ENCODE assay signal across 1 cellular context in the genomic region with DNA sequence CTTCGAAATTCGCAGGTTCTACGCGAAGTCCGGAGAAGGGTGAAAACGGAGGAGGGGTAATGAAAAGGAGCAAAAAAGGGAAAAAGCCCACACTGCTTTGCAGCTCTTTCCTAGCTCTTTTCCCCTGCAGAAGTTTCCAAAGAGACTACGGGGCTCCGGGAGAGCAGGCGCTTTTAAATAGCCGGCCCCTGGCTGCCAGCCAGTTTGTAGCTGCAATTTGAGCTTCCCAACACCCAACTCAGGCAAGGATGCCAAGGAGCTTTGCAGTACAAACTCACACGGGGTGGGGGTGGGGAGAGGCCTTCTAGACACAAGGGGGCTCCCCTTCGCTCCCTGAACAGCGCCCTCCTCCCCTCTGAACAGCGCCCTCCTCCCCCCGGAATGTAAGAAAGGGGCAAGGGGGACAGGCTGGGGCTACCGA.
A peak's percentile ranks its signal among the peaks of the same experiment; 100 is the strongest.
TF ChIP-seq lines count a peak whose summit lies in the region.

A gene with protein sequence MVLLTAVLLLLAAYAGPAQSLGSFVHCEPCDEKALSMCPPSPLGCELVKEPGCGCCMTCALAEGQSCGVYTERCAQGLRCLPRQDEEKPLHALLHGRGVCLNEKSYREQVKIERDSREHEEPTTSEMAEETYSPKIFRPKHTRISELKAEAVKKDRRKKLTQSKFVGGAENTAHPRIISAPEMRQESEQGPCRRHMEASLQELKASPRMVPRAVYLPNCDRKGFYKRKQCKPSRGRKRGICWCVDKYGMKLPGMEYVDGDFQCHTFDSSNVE (minus strand): TSS at position 149 of the 421 bp plus-strand sequence. CDS start 774 bp downstream, outside the sequence.

TF ChIP-seq in HEK293, 187 proteins besides CTCF, POLR2A, EP300 and RAD21 (continued from another document):
- TF ChIP-seq, protein P1, sequence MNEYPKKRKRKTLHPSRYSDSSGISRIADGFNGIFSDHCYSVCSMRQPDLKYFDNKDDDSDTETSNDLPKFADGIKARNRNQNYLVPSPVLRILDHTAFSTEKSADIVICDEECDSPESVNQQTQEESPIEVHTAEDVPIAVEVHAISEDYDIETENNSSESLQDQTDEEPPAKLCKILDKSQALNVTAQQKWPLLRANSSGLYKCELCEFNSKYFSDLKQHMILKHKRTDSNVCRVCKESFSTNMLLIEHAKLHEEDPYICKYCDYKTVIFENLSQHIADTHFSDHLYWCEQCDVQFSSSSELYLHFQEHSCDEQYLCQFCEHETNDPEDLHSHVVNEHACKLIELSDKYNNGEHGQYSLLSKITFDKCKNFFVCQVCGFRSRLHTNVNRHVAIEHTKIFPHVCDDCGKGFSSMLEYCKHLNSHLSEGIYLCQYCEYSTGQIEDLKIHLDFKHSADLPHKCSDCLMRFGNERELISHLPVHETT (tag by site-specific recombination; IDR thresholded peaks at IDR 0.05) = no peak
- no peak for TF ChIP-seq ZNF175 (tag by site-specific recombination; IDR thresholded peaks at IDR 0.05)
- peak; percentile 31; the same call in 1 of the 2 replicates for TF ChIP-seq ZBTB17 (tag by site-specific recombination; IDR thresholded peaks at IDR 0.05)
- TF ChIP-seq, protein P2, sequence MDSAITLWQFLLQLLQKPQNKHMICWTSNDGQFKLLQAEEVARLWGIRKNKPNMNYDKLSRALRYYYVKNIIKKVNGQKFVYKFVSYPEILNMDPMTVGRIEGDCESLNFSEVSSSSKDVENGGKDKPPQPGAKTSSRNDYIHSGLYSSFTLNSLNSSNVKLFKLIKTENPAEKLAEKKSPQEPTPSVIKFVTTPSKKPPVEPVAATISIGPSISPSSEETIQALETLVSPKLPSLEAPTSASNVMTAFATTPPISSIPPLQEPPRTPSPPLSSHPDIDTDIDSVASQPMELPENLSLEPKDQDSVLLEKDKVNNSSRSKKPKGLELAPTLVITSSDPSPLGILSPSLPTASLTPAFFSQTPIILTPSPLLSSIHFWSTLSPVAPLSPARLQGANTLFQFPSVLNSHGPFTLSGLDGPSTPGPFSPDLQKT (IDR thresholded peaks at IDR 0.05; ENCODE audit: borderline replicate concordance, low read depth, low read length) = no peak
- TF ChIP-seq ZNF843 (tag by site-specific recombination; IDR thresholded peaks at IDR 0.05) = 0 out of 2 replicates have a peak, but pooled peaks have one; percentile 12
- TF ChIP-seq OSR2 (tag by site-specific recombination; IDR thresholded peaks at IDR 0.05) = 0 out of 2 replicates have a peak, but pooled peaks have one; percentile 11
- TF ChIP-seq ZNF76 (tag by site-specific recombination; IDR thresholded peaks at IDR 0.05; ENCODE audit: borderline replicate concordance, low read depth) = peak; percentile 55; the same call in 1 of the 2 replicates
- TF ChIP-seq ZBTB21 (tag by site-specific recombination; IDR thresholded peaks at IDR 0.05) = no peak
- TF ChIP-seq ZNF660 (tag by site-specific recombination; IDR thresholded peaks at IDR 0.05) = peak; percentile 79
- TF ChIP-seq SCRT1 (tag by site-specific recombination; IDR thresholded peaks at IDR 0.05; ENCODE audit: borderline replicate concordance) = no peak
- no peak for TF ChIP-seq ZNF214 (tag by site-specific recombination; IDR thresholded peaks at IDR 0.05; ENCODE audit: borderline replicate concordance)
- peak; percentile 85 for TF ChIP-seq PRDM1 (tag by site-specific recombination; IDR thresholded peaks at IDR 0.05)
- peak; percentile 72 for TF ChIP-seq ZXDB (tag by site-specific recombination; IDR thresholded peaks at IDR 0.05)
- 0 out of 2 replicates have a peak, but pooled peaks have one; percentile 38 for TF ChIP-seq KLF10 (tag by site-specific recombination; IDR thresholded peaks at IDR 0.05)
- TF ChIP-seq ZBTB20 (tag by site-specific recombination; IDR thresholded peaks at IDR 0.05) = peak; percentile 58; the same call in 1 of the 2 replicates
- peak; percentile 86 for TF ChIP-seq ZNF341 (tag by site-specific recombination; IDR thresholded peaks at IDR 0.05; ENCODE audit: low read depth)
- TF ChIP-seq, protein P3, sequence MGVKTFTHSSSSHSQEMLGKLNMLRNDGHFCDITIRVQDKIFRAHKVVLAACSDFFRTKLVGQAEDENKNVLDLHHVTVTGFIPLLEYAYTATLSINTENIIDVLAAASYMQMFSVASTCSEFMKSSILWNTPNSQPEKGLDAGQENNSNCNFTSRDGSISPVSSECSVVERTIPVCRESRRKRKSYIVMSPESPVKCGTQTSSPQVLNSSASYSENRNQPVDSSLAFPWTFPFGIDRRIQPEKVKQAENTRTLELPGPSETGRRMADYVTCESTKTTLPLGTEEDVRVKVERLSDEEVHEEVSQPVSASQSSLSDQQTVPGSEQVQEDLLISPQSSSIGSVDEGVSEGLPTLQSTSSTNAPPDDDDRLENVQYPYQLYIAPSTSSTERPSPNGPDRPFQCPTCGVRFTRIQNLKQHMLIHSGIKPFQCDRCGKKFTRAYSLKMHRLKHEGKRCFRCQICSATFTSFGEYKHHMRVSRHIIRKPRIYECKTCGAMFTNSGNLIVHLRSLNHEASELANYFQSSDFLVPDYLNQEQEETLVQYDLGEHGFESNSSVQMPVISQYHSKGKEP (tag by site-specific recombination; IDR thresholded peaks at IDR 0.05) = peak; percentile 91
- TF ChIP-seq ZNF112 (tag by site-specific recombination; IDR thresholded peaks at IDR 0.05) = no peak
- TF ChIP-seq ZNF391 (tag by site-specific recombination; IDR thresholded peaks at IDR 0.05; ENCODE audit: borderline replicate concordance, low read depth) = no peak
- 0 out of 2 replicates have a peak, but pooled peaks have one; percentile 34 for TF ChIP-seq ZNF610 (tag by site-specific recombination; IDR thresholded peaks at IDR 0.05; ENCODE audit: borderline replicate concordance)
- TF ChIP-seq GLIS2 (tag by site-specific recombination; IDR thresholded peaks at IDR 0.05) = no peak; the same call in 1 of the 2 replicates
- TF ChIP-seq GLIS1 (tag by site-specific recombination; IDR thresholded peaks at IDR 0.05) = peak; percentile 39; the same call in 1 of the 2 replicates
- TF ChIP-seq ZNF184 (tag by site-specific recombination; IDR thresholded peaks at IDR 0.05) = peak; percentile 49; the same call in 1 of the 2 replicates
- TF ChIP-seq, protein P4, sequence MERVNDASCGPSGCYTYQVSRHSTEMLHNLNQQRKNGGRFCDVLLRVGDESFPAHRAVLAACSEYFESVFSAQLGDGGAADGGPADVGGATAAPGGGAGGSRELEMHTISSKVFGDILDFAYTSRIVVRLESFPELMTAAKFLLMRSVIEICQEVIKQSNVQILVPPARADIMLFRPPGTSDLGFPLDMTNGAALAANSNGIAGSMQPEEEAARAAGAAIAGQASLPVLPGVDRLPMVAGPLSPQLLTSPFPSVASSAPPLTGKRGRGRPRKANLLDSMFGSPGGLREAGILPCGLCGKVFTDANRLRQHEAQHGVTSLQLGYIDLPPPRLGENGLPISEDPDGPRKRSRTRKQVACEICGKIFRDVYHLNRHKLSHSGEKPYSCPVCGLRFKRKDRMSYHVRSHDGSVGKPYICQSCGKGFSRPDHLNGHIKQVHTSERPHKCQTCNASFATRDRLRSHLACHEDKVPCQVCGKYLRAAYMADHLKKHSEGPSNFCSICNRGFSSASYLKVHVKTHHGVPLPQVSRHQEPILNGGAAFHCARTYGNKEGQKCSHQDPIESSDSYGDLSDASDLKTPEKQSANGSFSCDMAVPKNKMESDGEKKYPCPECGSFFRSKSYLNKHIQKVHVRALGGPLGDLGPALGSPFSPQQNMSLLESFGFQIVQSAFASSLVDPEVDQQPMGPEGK (tag by site-specific recombination; IDR thresholded peaks at IDR 0.05) = peak; percentile 68; the same call in 1 of the 2 replicates
- peak; percentile 52; the same call in 1 of the 2 replicates for TF ChIP-seq IKZF3 (tag by site-specific recombination; IDR thresholded peaks at IDR 0.05)
- TF ChIP-seq MZF1 (tag by site-specific recombination; IDR thresholded peaks at IDR 0.05; ENCODE audit: borderline replicate concordance) = peak; percentile 45; the same call in 1 of the 2 replicates
